In genomic region chr5:95858661-95859326, GRCh38 we compare ENCODE assay signal across 8 cellular contexts. TPM values are rescaled to one million over a fixed set of nuclear protein-coding genes. Genes with fewer than 3 reads are reported as not detected.
DNase-seq lines count a peak whose midpoint lies in the region.

No MANE protein-coding gene starts in this region.

- H3K36me3 ChIP-seq in SJSA1, result no peaks in the 10 kb centered on the region
- H3K36me3 ChIP-seq in subcutaneous abdominal adipose tissue (ENCODE audit: control insufficient read depth in 5 of 5, insufficient read depth in 5 of 5, low read length in 5 of 5), result no peaks in the 10 kb centered on the region

- H3K4me3 ChIP-seq in SJSA1 (peak overlapping the region; percentile 11), subcutaneous abdominal adipose tissue (ENCODE audit: low read depth in 1 of 5, low read length in 5 of 5) (peak overlapping the region in 4 of 5 donors; percentile 44 to 54 (median 49))

- H3K27ac ChIP-seq in SJSA1, result peak overlapping the region; percentile 91
- peak overlapping the region; percentile 96 for H3K27ac ChIP-seq in subcutaneous abdominal adipose tissue (ENCODE audit: low read depth, low read length)

- H3K27me3 ChIP-seq in SJSA1 (replicated peaks) (no peaks in the 10 kb centered on the region), subcutaneous abdominal adipose tissue (ENCODE audit: control insufficient read depth in 5 of 5, insufficient read depth in 4 of 5, low read length in 5 of 5) (peaks cover 0 to 5% (median 0%) of the 10 kb centered on the region in 5 donors)

- in situ Hi-C loops in G401 (cut with HindIII; ENCODE audit: low sequenced_read_pairs), result no loop called here

- H3K4me1 ChIP-seq in SJSA1 (replicated peaks), result peaks cover 54% of the 10 kb centered on the region
- H3K4me1 ChIP-seq in subcutaneous abdominal adipose tissue (ENCODE audit: control insufficient read depth in 5 of 5, insufficient read depth in 5 of 5, low read length in 5 of 5), result peaks cover 36 to 72% (median 50%) of the 10 kb centered on the region in 5 donors

- no peaks in the 10 kb centered on the region for H3K9me3 ChIP-seq in SJSA1 (replicated peaks)
- H3K9me3 ChIP-seq in subcutaneous abdominal adipose tissue (ENCODE audit: control insufficient read depth in 5 of 5, low read length in 5 of 5), result no peaks in the 10 kb centered on the region

- DNase-seq in G401 (ENCODE audit: low spot score) (peak; percentile 86), HCEC 1CT (peak; percentile 99), M059J (ENCODE audit: low read depth) (peak; percentile 99), SJSA1 (ENCODE audit: low read depth in 1 of 2, low spot score in 2 of 2) (peak; percentile 95 to 98), foreskin melanocyte (peak; percentile 74), non-pigmented ciliary epithelial cell (ENCODE audit: low read depth) (peak; percentile 98)
- peak; percentile 91 for DNase-seq in activated naive CD4-positive, alpha-beta T cell treated with Interleukin-2 at 50 U/mL for 16 hours

- peak overlapping the region; percentile 31 to 69 (median 64) for H3K9ac ChIP-seq in subcutaneous abdominal adipose tissue (ENCODE audit: low read length in 5 of 5)

RNA-seq across cellular contexts. Expression of gene GLRX, which starts 36.3 kb away (rescaled TPM):
- total RNA-seq in G401 (2014; rRNA removed; shearing (Covaris generic)), result not detected in 2 replicates
- 34.6 and 38.7 TPM in 2 replicates for total RNA-seq in M059J (2014; rRNA removed; shearing (Covaris generic))
- total RNA-seq in SJSA1 (2014; rRNA removed; shearing (Covaris generic)), result 18.1 and 60.3 TPM in 2 replicates

Comparison
In these comparisons a context has a peak if more than half of its experiments do, and no peak if none do; other contexts are left out.
1. Peak in every context shown above with its lines: DNase-seq, H3K4me3 ChIP-seq and H3K27ac ChIP-seq.
2. RNA of gene GLRX, which starts 36.3 kb away (total RNA-seq): 34.6 to 38.7 TPM in M059J and 18.1 to 60.3 TPM in SJSA1; not detected in G401; every median in the first group is over 10 times any median in the second.